In the genomic region with DNA sequence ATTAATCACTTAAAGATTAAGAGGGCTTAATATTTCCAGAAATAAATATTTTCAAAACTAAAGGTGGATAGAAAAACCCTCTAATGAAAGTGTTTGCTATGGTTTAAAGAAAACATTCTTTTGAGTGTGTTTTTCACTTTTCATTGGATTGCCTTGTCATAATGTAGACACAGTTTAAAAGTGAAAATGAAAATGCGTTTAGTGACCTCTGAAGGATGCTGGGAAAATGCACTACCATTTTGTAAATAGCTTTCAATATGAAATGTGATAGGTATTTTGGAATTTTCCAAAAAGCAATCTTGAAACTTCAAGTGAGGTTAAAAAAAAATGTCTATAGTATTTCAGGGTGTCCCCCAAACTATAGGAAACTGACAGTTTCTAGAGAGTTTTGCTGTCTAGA, we compare ENCODE assay signal across 1 cellular context.
TF ChIP-seq lines count a peak whose summit lies in the region.

No MANE protein-coding gene starts in this region.

TF ChIP-seq in GM12878, 131 proteins besides CTCF, POLR2A, EP300 and RAD21 (continued from another document):
- TF ChIP-seq PRDM15 (CRISPR knock-in tag; IDR thresholded peaks at IDR 0.05) (no peak), ATF3 (IDR thresholded peaks at IDR 0.05; ENCODE audit: borderline replicate concordance, extremely low read depth, low read depth, low read length) (no peak), TCF3 (IDR thresholded peaks at IDR 0.05; ENCODE audit: borderline replicate concordance, insufficient read depth, low read depth, low read length) (no peak)
- TF ChIP-seq, protein P1, sequence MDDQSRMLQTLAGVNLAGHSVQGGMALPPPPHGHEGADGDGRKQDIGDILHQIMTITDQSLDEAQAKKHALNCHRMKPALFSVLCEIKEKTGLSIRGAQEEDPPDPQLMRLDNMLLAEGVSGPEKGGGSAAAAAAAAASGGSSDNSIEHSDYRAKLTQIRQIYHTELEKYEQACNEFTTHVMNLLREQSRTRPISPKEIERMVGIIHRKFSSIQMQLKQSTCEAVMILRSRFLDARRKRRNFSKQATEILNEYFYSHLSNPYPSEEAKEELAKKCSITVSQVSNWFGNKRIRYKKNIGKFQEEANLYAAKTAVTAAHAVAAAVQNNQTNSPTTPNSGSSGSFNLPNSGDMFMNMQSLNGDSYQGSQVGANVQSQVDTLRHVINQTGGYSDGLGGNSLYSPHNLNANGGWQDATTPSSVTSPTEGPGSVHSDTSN (IDR thresholded peaks at IDR 0.05; ENCODE audit: insufficient replicate concordance, low read depth, low read length), result no peak
